22 cellular contexts compared by ENCODE assay signal in the genomic region with DNA sequence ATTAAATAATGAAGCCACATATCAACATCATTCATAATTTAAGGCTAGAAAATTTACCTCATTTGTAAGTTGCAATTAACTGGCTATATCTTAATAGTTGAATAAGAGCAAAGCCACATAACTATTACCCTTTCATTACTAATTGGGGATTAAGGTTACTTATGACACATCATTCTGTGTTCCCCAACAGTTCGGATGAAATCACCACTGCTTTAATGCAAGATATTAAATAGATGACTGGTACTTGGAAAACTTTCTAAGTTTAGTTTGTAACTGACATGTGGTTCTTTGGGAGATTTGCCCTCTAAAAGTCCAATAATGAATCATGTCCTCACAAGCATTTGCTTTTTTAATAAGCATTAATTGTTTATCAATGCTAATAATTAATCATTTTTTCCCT.
DNase-seq lines count a peak whose midpoint lies in the region; ATAC-seq and TF ChIP-seq lines count a peak whose summit lies in the region.
"Had no signal": no experiment of that assay in that cellular context is flagged by ENCODE, and none has a peak within 500 bp of the region (broad histone marks: within the 10 kb centered on the region; RNA-seq: fewer than 3 reads in every experiment).

No MANE protein-coding gene starts in this region.

- no peak for TF ChIP-seq CTCF in epithelial cell of esophagus (IDR thresholded peaks at IDR 0.05; ENCODE audit: insufficient read depth, low read depth, low read length, missing control alignments)

- no peak overlapping the region for H3K23ac ChIP-seq in mesendoderm (ENCODE audit: low read length)

- H3K4me1 ChIP-seq in GM23248 (ENCODE audit: insufficient read depth) (0 out of 2 replicates have a peak, but pooled peaks cover 15% of the 10 kb centered on the region), mesendoderm (ENCODE audit: control insufficient read depth, low read depth, low read length) (no peaks in the 10 kb centered on the region)
- H3K4me1 ChIP-seq: BE2C had no signal

- no peaks in the 10 kb centered on the region for H3K79me2 ChIP-seq in GM23248 (ENCODE audit: insufficient read depth)
- H3K79me2 ChIP-seq in mesendoderm (ENCODE audit: control insufficient read depth, insufficient read depth, low read length): no peaks in the 10 kb centered on the region

- no peak overlapping the region for H3K56ac ChIP-seq in mesendoderm (ENCODE audit: low read length)

- in situ Hi-C loops in GM23248 (cut with MboI): no loop called here

- DNase-seq in GM23248 (peak; percentile 56), RKO (ENCODE audit: low spot score) (peak; percentile 8), epithelial cell of esophagus (ENCODE audit: low read depth) (peak; percentile 79), iris pigment epithelial cell (ENCODE audit: low read depth) (peak; percentile 21), mesendoderm (no peak)
- no peak for DNase-seq in NK-92 treated with Interleukin-12 subunit alpha and Interleukin-12 subunit beta, amount 100 ng/mL, for 24 hours (lab: John Stamatoyannopoulos, UW)
- no peak for DNase-seq in stimulated activated CD4-positive, alpha-beta T cell treated with anti-CD3 and anti-CD28 coated beads, Interleukin-4, amount 100 ng/mL, for 4 hours
- DNase-seq: BE2C; CD4-positive, CD25-positive, alpha-beta regulatory T cell; COR-L47; DMS 273 treated with DMSO at 0.1 percent for 48 hours; DND-41; H7; Kasumi-1; MM.1S; NCI-H1092 treated with DMSO at 0.1 percent for 48 hours; NCI-H146; NCI-H2029 treated with DMSO at 0.1 percent for 48 hours; NCI-H2171; NCI-H446 treated with DMSO at 0.1 percent for 48 hours; SIG-M5 had no signal

- H3K9ac ChIP-seq in GM23248: no peak overlapping the region
- no peak overlapping the region for H3K9ac ChIP-seq in mesendoderm (ENCODE audit: low read length)

- no peak overlapping the region for H2AK5ac ChIP-seq in mesendoderm (ENCODE audit: low read length)

- no peak overlapping the region for H4K5ac ChIP-seq in mesendoderm (ENCODE audit: low read length)

- H2BK5ac ChIP-seq in mesendoderm (ENCODE audit: low read length): no peak overlapping the region

- H3K36me3 ChIP-seq in GM23248 (ENCODE audit: low read depth) (no peaks in the 10 kb centered on the region), mesendoderm (ENCODE audit: control insufficient read depth, insufficient read depth, low read length) (no peaks in the 10 kb centered on the region)
- H3K36me3 ChIP-seq: BE2C had no signal

- no peak overlapping the region for H3K18ac ChIP-seq in mesendoderm (ENCODE audit: low read length)

- WGBS in GM23248 (ENCODE audit: low coverage in 1 of 2, low lambda C conversion rate in 2 of 2, missing lambda C conversion rate in 2 of 2), 2 experiments: 8 to 9% methylated on average over 1 of the region's 1 CpG
- no CpG with 5 or more reads among the region's 1 CpG for WGBS in mesendoderm (ENCODE audit: extremely low coverage, insufficient coverage, low lambda C conversion rate)

- H2BK120ac ChIP-seq in mesendoderm (ENCODE audit: low read depth, low read length): no peak overlapping the region

- H4K8ac ChIP-seq in mesendoderm (ENCODE audit: low read depth, low read length): no peak overlapping the region

- ATAC-seq in GM21515 (IDR thresholded peaks at IDR 0.05; ENCODE audit: unreplicated experiment): no peak

- H3F3A ChIP-seq in GM23248 (ENCODE audit: insufficient read depth): no peaks in the 10 kb centered on the region

- H3K9me3 ChIP-seq in GM23248 (ENCODE audit: low read depth): no peaks in the 10 kb centered on the region
- H3K9me3 ChIP-seq: BE2C had no signal

- H3K4ac ChIP-seq in mesendoderm (ENCODE audit: low read depth, low read length): no peak overlapping the region

- H2AFZ ChIP-seq in GM23248: no peak overlapping the region

- H3K27me3 ChIP-seq in GM23248 (replicated peaks; ENCODE audit: insufficient read depth): no peaks in the 10 kb centered on the region
- H3K27me3 ChIP-seq in mesendoderm (ENCODE audit: insufficient read depth, low read length, poor library complexity): no peaks in the 10 kb centered on the region
- H3K27me3 ChIP-seq: BE2C had no signal

- H3K9me2 ChIP-seq in GM23248 (ENCODE audit: insufficient read depth): no peaks in the 10 kb centered on the region

- H3K4me2 ChIP-seq in GM23248 (ENCODE audit: unreplicated experiment) (no peak overlapping the region), mesendoderm (ENCODE audit: low read length) (no peak overlapping the region)

- no peaks in the 10 kb centered on the region for H3K79me1 ChIP-seq in mesendoderm (ENCODE audit: low read length)

- no peak overlapping the region for H2BK15ac ChIP-seq in mesendoderm (replicated peaks; ENCODE audit: low read depth)

- H3K4me3 ChIP-seq in GM23248 (no peak overlapping the region), epithelial cell of esophagus (ENCODE audit: low read length) (no peak overlapping the region), mesendoderm (ENCODE audit: low read length) (no peak overlapping the region)

- H3K27ac ChIP-seq in GM23248: no peak overlapping the region
- H3K27ac ChIP-seq in mesendoderm (ENCODE audit: low read depth, low read length): no peak overlapping the region

- H4K20me1 ChIP-seq in GM23248 (ENCODE audit: insufficient read depth): no peaks in the 10 kb centered on the region

Comparison
In these comparisons a context has a peak if more than half of its experiments do, and no peak if none do; other contexts are left out.
1. DNase-seq: peak in GM23248 (single experiment), RKO (single experiment), epithelial cell of esophagus (single experiment) and iris pigment epithelial cell (single experiment); none in NK-92 treated with Interleukin-12 subunit alpha and Interleukin-12 subunit beta, amount 100 ng/mL, for 24 hours (single experiment), stimulated activated CD4-positive, alpha-beta T cell treated with anti-CD3 and anti-CD28 coated beads, Interleukin-4, amount 100 ng/mL, for 4 hours (0 of 2) and mesendoderm (single experiment).